In genomic region chr6:83308833-83309232, GRCh38 we compare ENCODE assay signal across 21 cellular contexts.
DNase-seq lines count a peak whose midpoint lies in the region; ATAC-seq and TF ChIP-seq lines count a peak whose summit lies in the region.
"Had no signal": no experiment of that assay in that cellular context is flagged by ENCODE, and none has a peak within 500 bp of the region (broad histone marks: within the 10 kb centered on the region; RNA-seq: fewer than 3 reads in every experiment).

No MANE protein-coding gene starts in this region.

- peak overlapping the region; percentile 58 for H3K27ac ChIP-seq in epithelial cell of prostate
- peak overlapping the region; percentile 10 for H3K27ac ChIP-seq in trophoblast cell (ENCODE audit: low read depth, low read length)
- H3K27ac ChIP-seq: C4-2B had no signal

- ATAC-seq in WTC11 = no peak
- ATAC-seq: HCT116, Panc1, Right ventricle myocardium inferior had no signal

- H2BK5ac ChIP-seq in trophoblast cell (ENCODE audit: low read depth, low read length, poor library complexity) = no peak overlapping the region

- no peak overlapping the region for H3K14ac ChIP-seq in trophoblast cell (ENCODE audit: low read length)

- H3K27ac Mint-ChIP-seq in WTC11 = peak overlapping the region; percentile 68; the same call in 1 of the 2 replicates
- H3K27ac Mint-ChIP-seq in activated naive CD4-positive, alpha-beta T cell treated with anti-CD3 and anti-CD28 coated beads, Interleukin-2, amount 10 ng/mL, durations not matched to agents 7 days and 5 days = no peak overlapping the region
- H3K27ac Mint-ChIP-seq: IgD-negative memory B cell had no signal

- H3K27me3 Mint-ChIP-seq in WTC11 (ENCODE audit: low read depth) = no peaks in the 10 kb centered on the region
- H3K27me3 Mint-ChIP-seq in activated naive CD4-positive, alpha-beta T cell treated with anti-CD3 and anti-CD28 coated beads, Interleukin-2, amount 10 ng/mL, durations not matched to agents 7 days and 5 days = no peaks in the 10 kb centered on the region
- H3K27me3 Mint-ChIP-seq: IgD-negative memory B cell had no signal

- no peaks in the 10 kb centered on the region for H3K36me3 ChIP-seq in trophoblast cell (ENCODE audit: control insufficient read depth in 1 of 2, insufficient read depth in 2 of 2, low read length in 2 of 2)

- H4K91ac ChIP-seq in trophoblast cell (ENCODE audit: low read depth, low read length) = no peak overlapping the region

- no peaks in the 10 kb centered on the region for H3K27me3 ChIP-seq in trophoblast cell (ENCODE audit: insufficient read depth, low read length)
- H3K27me3 ChIP-seq: MG63 had no signal

- no peak overlapping the region for H3K4me3 Mint-ChIP-seq in WTC11
- no peak overlapping the region for H3K4me3 Mint-ChIP-seq in activated naive CD4-positive, alpha-beta T cell treated with anti-CD3 and anti-CD28 coated beads, Interleukin-2, amount 10 ng/mL, durations not matched to agents 7 days and 5 days
- H3K4me3 Mint-ChIP-seq: IgD-negative memory B cell had no signal

- H3K23ac ChIP-seq in trophoblast cell (ENCODE audit: low read length) = no peak overlapping the region

- no peaks in the 10 kb centered on the region for H3K36me3 Mint-ChIP-seq in WTC11
- H3K36me3 Mint-ChIP-seq in activated naive CD4-positive, alpha-beta T cell treated with anti-CD3 and anti-CD28 coated beads, Interleukin-2, amount 10 ng/mL, durations not matched to agents 7 days and 5 days = no peaks in the 10 kb centered on the region
- H3K36me3 Mint-ChIP-seq: IgD-negative memory B cell had no signal

- H3K79me1 ChIP-seq in trophoblast cell (ENCODE audit: low read length) = peaks cover 1% of the 10 kb centered on the region

- no peak for TF ChIP-seq CTCF in WTC11 (IDR thresholded peaks at IDR 0.05)

- no peaks in the 10 kb centered on the region for H3K4me1 ChIP-seq in trophoblast cell (ENCODE audit: control insufficient read depth in 1 of 2, insufficient read depth in 2 of 2, low read length in 2 of 2)

- no peak overlapping the region for H4K12ac ChIP-seq in trophoblast cell (ENCODE audit: low read depth, low read length)

- in situ Hi-C loops in G401 (cut with HindIII; ENCODE audit: low sequenced_read_pairs) = no loop called here

- CTCF ChIA-PET in WTC11 (lab: Charles Lee) = no interaction called here
- CTCF ChIA-PET in activated naive CD4-positive, alpha-beta T cell treated with anti-CD3 and anti-CD28 coated beads, Interleukin-2, amount 10 ng/mL, durations not matched to agents 7 days and 5 days (lab: Charles Lee) = interaction anchor here (1.0 kb wide), 1 partner anchor 78 kb away, joined by 3 read pairs; no protein-coding TSS in a partner anchor

- no peaks in the 10 kb centered on the region for H3K9me3 Mint-ChIP-seq in WTC11
- no peaks in the 10 kb centered on the region for H3K9me3 Mint-ChIP-seq in activated naive CD4-positive, alpha-beta T cell treated with anti-CD3 and anti-CD28 coated beads, Interleukin-2, amount 10 ng/mL, durations not matched to agents 7 days and 5 days
- H3K9me3 Mint-ChIP-seq: IgD-negative memory B cell had no signal

- POLR2A ChIA-PET in WTC11 (lab: Charles Lee) = no interaction called here

- H4K8ac ChIP-seq in trophoblast cell (ENCODE audit: low read depth, low read length) = no peak overlapping the region

- H2BK120ac ChIP-seq in trophoblast cell (ENCODE audit: insufficient read depth, low read length, poor library complexity) = no peak overlapping the region

- no peak overlapping the region for H3K4ac ChIP-seq in trophoblast cell (ENCODE audit: low read depth, low read length)

- H3K9ac ChIP-seq in trophoblast cell (ENCODE audit: low read length) = no peak overlapping the region

- no peak overlapping the region for H2AK5ac ChIP-seq in trophoblast cell (ENCODE audit: low read length)

- H3K4me1 Mint-ChIP-seq in WTC11 = peaks cover 6% of the 10 kb centered on the region; the same call in 1 of the 2 replicates
- H3K4me1 Mint-ChIP-seq in activated naive CD4-positive, alpha-beta T cell treated with anti-CD3 and anti-CD28 coated beads, Interleukin-2, amount 10 ng/mL, durations not matched to agents 7 days and 5 days = no peaks in the 10 kb centered on the region

- H3K79me2 ChIP-seq in trophoblast cell (ENCODE audit: control insufficient read depth, insufficient read depth, low read length, poor library complexity) = no peaks in the 10 kb centered on the region

- no peak overlapping the region for H3K4me3 ChIP-seq in trophoblast cell (ENCODE audit: low read depth, low read length)
- H3K4me3 ChIP-seq: MG63 had no signal

- H2BK12ac ChIP-seq in trophoblast cell (ENCODE audit: low read length) = no peak overlapping the region

- H3K9me3 ChIP-seq in trophoblast cell (ENCODE audit: insufficient read depth, low read depth, low read length) = no peaks in the 10 kb centered on the region
- H3K9me3 ChIP-seq: MG63 had no signal

- H3K18ac ChIP-seq in trophoblast cell (ENCODE audit: low read length) = no peak overlapping the region

- H3K4me2 ChIP-seq in trophoblast cell (ENCODE audit: low read length) = no peak overlapping the region

- DNase-seq in G401 (ENCODE audit: low spot score) (peak; percentile 19), WTC11 (ENCODE audit: low spot score) (no peak), epithelial cell of prostate (ENCODE audit: low read depth, low spot score) (no peak), trophoblast cell (no peak), dermis blood vessel endothelial cell (no peak)
- DNase-seq in activated naive CD4-positive, alpha-beta T cell treated with anti-CD3 and anti-CD28 coated beads, Interleukin-2, amount 10 ng/mL, durations not matched to agents 7 days and 5 days = no peak
- DNase-seq in activated naive CD4-positive, alpha-beta T cell treated with Interleukin-2 at 50 U/mL for 16 hours = no peak
- DNase-seq: Calu3, DMS53, GOT3, Karpas-422, MG63, NCI-H1092, NCI-H1436 treated with DMSO at 0.1 percent for 48 hours, NCI-H2029, NCI-H2171 had no signal

- no peak overlapping the region for H2AFZ ChIP-seq in trophoblast cell (ENCODE audit: insufficient read depth, low read length, poor library complexity)

TF ChIP-seq in WTC11, 78 proteins besides CTCF, POLR2A, EP300 and RAD21:
- no peak for TF ChIP-seq ZSCAN18 (CRISPR knock-in tag; IDR thresholded peaks at IDR 0.05)
- TF ChIP-seq GTF2I (CRISPR knock-in tag; conservative IDR thresholded peaks at IDR 0.05) = no peak
- no peak for TF ChIP-seq SMAD3 (CRISPR knock-in tag; IDR thresholded peaks at IDR 0.05; ENCODE audit: borderline replicate concordance)
